In the genomic region with DNA sequence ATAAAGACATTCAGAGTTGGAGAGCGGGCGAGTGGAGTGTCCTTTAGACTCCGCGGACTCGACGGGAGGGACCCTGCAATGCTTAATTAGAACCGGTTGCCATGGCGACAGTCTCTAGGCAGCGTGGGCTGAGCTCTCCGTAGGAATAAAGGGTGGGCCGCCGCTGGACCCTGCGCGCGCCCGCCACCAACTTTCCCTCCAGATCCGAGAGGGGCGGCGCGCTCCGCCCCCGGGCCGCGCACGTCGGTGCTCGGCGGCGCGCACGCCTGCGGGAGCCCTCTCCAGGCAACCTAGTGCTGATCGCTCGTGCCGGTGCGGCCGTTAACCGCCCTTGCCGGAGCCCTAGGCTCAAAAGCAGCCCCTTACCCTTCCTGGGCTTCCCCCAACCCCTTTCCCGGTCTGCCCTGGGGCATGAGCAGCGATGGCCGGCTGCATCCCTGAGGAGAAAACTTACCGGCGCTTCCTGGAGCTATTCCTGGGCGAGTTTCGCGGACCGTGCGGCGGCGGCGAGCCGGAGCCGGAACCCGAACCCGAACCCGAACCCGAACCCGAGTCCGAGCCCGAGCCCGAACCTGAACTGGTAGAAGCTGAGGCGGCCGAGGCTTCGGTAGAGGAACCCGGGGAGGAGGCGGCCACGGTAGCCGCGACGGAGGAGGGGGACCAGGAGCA, we compare ENCODE assay signal across 8 cellular contexts. TPM values are rescaled to one million over a fixed set of nuclear protein-coding genes. Genes with fewer than 3 reads are reported as not detected.
A peak's percentile ranks its signal among the peaks of the same experiment; 100 is the strongest.
DNase-seq lines count a peak whose midpoint lies in the region; ATAC-seq and TF ChIP-seq lines count a peak whose summit lies in the region.

Gene PPM1E, plus strand, starts transcription at position 278 of the 669 bp plus-strand sequence.

- intact Hi-C loops in esophagus squamous epithelium (cut with DNase I): no loop called here

- DNase-seq in CD8-positive, alpha-beta memory T cell: peak; percentile 3 to 56 (median 13)
- DNase-seq in HL-60 (ENCODE audit: low read depth in 1 of 2, low spot score in 1 of 2) (peak; percentile 3 to 18), NCI-H82 treated with DMSO at 0.1 percent for 48 hours (lab: John Stamatoyannopoulos, UW; ENCODE audit: unreplicated experiment) (peak; percentile 81), activated T-cell treated with anti-CD3 and anti-CD28 coated beads for 48 hours (ENCODE audit: low read depth) (peak; percentile 49), esophagus squamous epithelium (lab: John Stamatoyannopoulos, UW) (no peak)
- DNase-seq in stimulated activated naive CD8-positive, alpha-beta T cell treated with anti-CD3 and anti-CD28 coated beads, Interleukin-15, Interleukin-2, amounts not matched to agents 100 U/mL and 50 U/mL, for 24 hours: peak; percentile 59

- H3K4me3 Mint-ChIP-seq in CD8-positive, alpha-beta memory T cell: peak within 1 kb of the TSS; percentile 85 to 92 (median 91)

- CTCF ChIA-PET in CD8-positive, alpha-beta memory T cell (lab: Charles Lee): no interaction called here

- no peaks in the 10 kb centered on the region for H3K36me3 ChIP-seq in CD8-positive, alpha-beta memory T cell (ENCODE audit: insufficient read depth, low read length)
- H3K36me3 ChIP-seq in esophagus squamous epithelium: no peaks in the 10 kb centered on the region
- H3K36me3 ChIP-seq in muscle layer of duodenum (ENCODE audit: control insufficient read depth in 1 of 2, insufficient read depth in 2 of 2, low read length in 2 of 2): no peaks in the 10 kb centered on the region

- H3K4me3 ChIP-seq in CD8-positive, alpha-beta memory T cell (ENCODE audit: low read length): peak within 1 kb of the TSS; percentile 69
- H3K4me3 ChIP-seq in HL-60 (replicated peaks; ENCODE audit: insufficient read depth, low read length): peak within 1 kb of the TSS; percentile 68
- H3K4me3 ChIP-seq in esophagus squamous epithelium: peak within 1 kb of the TSS; percentile 42 to 73 (median 52)
- H3K4me3 ChIP-seq in muscle layer of duodenum (ENCODE audit: low read depth in 1 of 2, low read length in 2 of 2): peak within 1 kb of the TSS; percentile 27 to 76

- no peaks in the 10 kb centered on the region for H3K9me3 ChIP-seq in CD8-positive, alpha-beta memory T cell (ENCODE audit: low read length)
- H3K9me3 ChIP-seq in esophagus squamous epithelium (no peaks in the 10 kb centered on the region), muscle layer of duodenum (ENCODE audit: control insufficient read depth in 1 of 2, low read length in 2 of 2) (no peaks in the 10 kb centered on the region)

- H3K9me3 Mint-ChIP-seq in CD8-positive, alpha-beta memory T cell: peaks cover 0 to 2% (median 0%) of the 10 kb centered on the region in 5 donors

- peak; percentile 76 for ATAC-seq in stimulated activated naive CD8-positive, alpha-beta T cell treated with anti-CD3 and anti-CD28 coated beads, Interleukin-15, Interleukin-2, amounts not matched to agents 100 U/mL and 50 U/mL, for 24 hours
- ATAC-seq in HG02610 (IDR thresholded peaks at IDR 0.05; ENCODE audit: unreplicated experiment): no peak

- TF ChIP-seq POLR2A in esophagus squamous epithelium (IDR thresholded peaks at IDR 0.05): no peak

- WGBS in esophagus squamous epithelium, 2 donors: 7 to 24% methylated on average over 9 to 11 of the region's 71 CpGs

- H3K27ac Mint-ChIP-seq in CD8-positive, alpha-beta memory T cell: peak within 1 kb of the TSS in 3 of 8 donors; percentile 11 to 65 (median 28)

- peaks cover 0 to 3% (median 0%) of the 10 kb centered on the region in 3 donors for H3K36me3 Mint-ChIP-seq in CD8-positive, alpha-beta memory T cell

- POLR2A ChIA-PET in CD8-positive, alpha-beta memory T cell (lab: Charles Lee): no interaction called here

- H3K27me3 ChIP-seq in CD8-positive, alpha-beta memory T cell (ENCODE audit: insufficient read depth, low read length, poor library complexity, severe bottlenecking): peaks cover 29% of the 10 kb centered on the region
- H3K27me3 ChIP-seq in HL-60 (ENCODE audit: insufficient read depth, poor library complexity, severe bottlenecking) (peaks cover 40% of the 10 kb centered on the region), esophagus squamous epithelium (peaks cover 0 to 66% (median 0%) of the 10 kb centered on the region in 4 donors), muscle layer of duodenum (ENCODE audit: low read depth, low read length) (peaks cover 17% of the 10 kb centered on the region)

- TF ChIP-seq CTCF in HL-60 (IDR thresholded peaks at IDR 0.05; ENCODE audit: insufficient read depth, low read length) (no peak), esophagus squamous epithelium (IDR thresholded peaks at IDR 0.05) (no peak)

- peaks cover 7 to 21% (median 16%) of the 10 kb centered on the region in 3 donors for H3K4me1 Mint-ChIP-seq in CD8-positive, alpha-beta memory T cell

- no peak within 1 kb of the TSS for H3K27ac ChIP-seq in CD8-positive, alpha-beta memory T cell (ENCODE audit: low read depth, low read length)
- H3K27ac ChIP-seq in HL-60 (replicated peaks): no peak within 1 kb of the TSS
- no peak within 1 kb of the TSS for H3K27ac ChIP-seq in esophagus squamous epithelium
- no peak within 1 kb of the TSS for H3K27ac ChIP-seq in muscle layer of duodenum (ENCODE audit: low read length)

- peaks cover 47 to 61% of the 10 kb centered on the region in 2 donors for H3K27me3 Mint-ChIP-seq in CD8-positive, alpha-beta memory T cell

- H3K4me1 ChIP-seq in CD8-positive, alpha-beta memory T cell (ENCODE audit: insufficient read depth, low read length): peaks cover 12% of the 10 kb centered on the region
- H3K4me1 ChIP-seq in esophagus squamous epithelium (peaks cover 9 to 20% (median 11%) of the 10 kb centered on the region in 3 donors), muscle layer of duodenum (ENCODE audit: control insufficient read depth in 1 of 2, insufficient read depth in 2 of 2, low read length in 2 of 2) (peaks cover 0 to 14% of the 10 kb centered on the region in 2 donors)

RNA-seq across cellular contexts. Expression of gene PPM1E, which starts in this region (rescaled TPM):
- total RNA-seq in CD8-positive, alpha-beta memory T cell: not detected
- polyA plus RNA-seq in CD8-positive, alpha-beta memory T cell: 0.05 TPM
- under 1 TPM in 2 of 4 donors, not detected in 2; under 0.01 to 0.23 TPM for total RNA-seq in esophagus squamous epithelium

Comparison
In these comparisons a context has a peak if more than half of its experiments do, and no peak if none do; other contexts are left out.
1. Peak in DNase-seq and H3K4me3 ChIP-seq in CD8-positive, alpha-beta memory T cell; RNA of the gene not detected or under 1 TPM.